In genomic region chr3:69218079-69218478, GRCh38 we compare ENCODE assay signal across 9 cellular contexts.
"Had no signal": no experiment of that assay in that cellular context is flagged by ENCODE, and none has a peak within 500 bp of the region (broad histone marks: within the 10 kb centered on the region; RNA-seq: fewer than 3 reads in every experiment).

No MANE protein-coding gene starts in this region.

- FAIRE-seq: H54 had no signal

- H3K9ac ChIP-seq: GM23248, KMS-11 had no signal

- H2AFZ ChIP-seq: GM23248 had no signal

- H3K4me3 ChIP-seq: GM23248 had no signal

- H3K4me2 ChIP-seq: KMS-11 had no signal

- DNase-seq: GM23248, GOT3, H9, HCEC 1CT, Karpas-422, KBM-7 had no signal

- H3K27ac ChIP-seq: GM23248, HL-60, KMS-11 had no signal
